ENCODE assay signal across 6 cellular contexts in the genomic region with DNA sequence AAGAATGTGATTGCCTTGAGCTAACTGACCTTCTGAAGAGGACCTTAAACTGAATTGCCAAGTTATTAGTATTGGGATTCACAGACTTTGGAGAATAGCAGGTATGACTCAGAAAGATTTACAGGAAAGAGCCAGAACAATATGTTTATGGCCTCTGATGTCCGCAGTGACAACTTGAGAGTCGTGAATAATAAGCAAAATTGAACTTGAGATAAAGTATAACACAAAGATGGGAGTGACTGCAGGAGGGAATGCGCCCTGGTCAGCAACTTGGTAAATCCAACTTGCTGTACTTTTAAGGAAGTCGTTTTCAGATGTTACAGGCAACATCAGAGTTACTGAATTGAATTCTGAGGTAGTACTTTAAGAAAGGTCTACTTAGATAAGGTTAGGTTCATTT. TPM values are rescaled to one million over a fixed set of nuclear protein-coding genes. Genes with fewer than 3 reads are reported as not detected.
A peak's percentile ranks its signal among the peaks of the same experiment; 100 is the strongest.
DNase-seq lines count a peak whose midpoint lies in the region; FAIRE-seq and TF ChIP-seq lines count a peak whose summit lies in the region.
"Not testable (repeated sequence)": the region's sequence is repeated elsewhere in the genome, so short reads cannot be mapped to it uniquely, and the experiment has no call there.
"Had no signal": no experiment of that assay in that cellular context is flagged by ENCODE, and none has a peak within 500 bp of the region (broad histone marks: within the 10 kb centered on the region; RNA-seq: fewer than 3 reads in every experiment).

No MANE protein-coding gene starts in this region.

- H3K9me3 ChIP-seq in endothelial cell of umbilical vein (replicated peaks; ENCODE audit: control insufficient read depth, insufficient read depth, low read length), result not testable (repeated sequence)

- H3K36me3 Mint-ChIP-seq in activated naive CD8-positive, alpha-beta T cell, result peaks cover 12% of the 10 kb centered on the region
- H3K36me3 Mint-ChIP-seq in type B pancreatic cell, result peaks cover 17% of the 10 kb centered on the region

- peak overlapping the region; percentile 36 for H3K27ac Mint-ChIP-seq in activated naive CD8-positive, alpha-beta T cell
- peak overlapping the region; percentile 56 for H3K27ac Mint-ChIP-seq in type B pancreatic cell

- CTCF ChIA-PET in endothelial cell of umbilical vein (lab: Charles Lee), result not testable (repeated sequence)

- not testable (repeated sequence) for H3K4me3 Mint-ChIP-seq in activated naive CD8-positive, alpha-beta T cell; type B pancreatic cell

- not testable (repeated sequence) for H3K9me1 ChIP-seq in endothelial cell of umbilical vein (replicated peaks; ENCODE audit: control insufficient read depth, extremely low read depth, insufficient read depth, low read length)

- not testable (repeated sequence) for H3K27me3 ChIP-seq in endothelial cell of umbilical vein (ENCODE audit: control insufficient read depth in 2 of 2, insufficient read depth in 2 of 2, low read length in 2 of 2)

- H3K36me3 ChIP-seq in endothelial cell of umbilical vein (ENCODE audit: control insufficient read depth in 2 of 2, extremely low read depth in 1 of 2, insufficient read depth in 2 of 2, low read length in 2 of 2), result not testable (repeated sequence)

- dilution Hi-C loops in endothelial cell of umbilical vein (cut with MboI; ENCODE audit: extremely low pct_ligation_motif_present, low sequenced_read_pairs), result not testable (repeated sequence)

- peak; percentile 16 for DNase-seq in endothelial cell of umbilical vein (ENCODE audit: low read depth, low spot score)
- DNase-seq in fibroblast of pulmonary artery (ENCODE audit: low read depth), result peak; percentile 33
- peak; percentile 11 for DNase-seq in pulmonary artery endothelial cell (ENCODE audit: low read depth, low spot score)
- DNase-seq in type B pancreatic cell (ENCODE audit: extremely low spot score, unreplicated experiment), result not testable (repeated sequence)

- not testable (repeated sequence) for TF ChIP-seq CTCF in endothelial cell of umbilical vein (IDR thresholded peaks at IDR 0.05; ENCODE audit: extremely low read depth in 1 of 2, insufficient read depth in 1 of 2, low read depth in 1 of 2, low read length in 2 of 2); fibroblast of pulmonary artery (IDR thresholded peaks at IDR 0.05; ENCODE audit: low read length, missing control alignments); type B pancreatic cell (conservative IDR thresholded peaks at IDR 0.05)

- FAIRE-seq in endothelial cell of umbilical vein (lab: Jason Lieb, UNC), result not testable (repeated sequence)

- not testable (repeated sequence) for H3K9ac ChIP-seq in endothelial cell of umbilical vein (replicated peaks; ENCODE audit: extremely low read depth, insufficient read depth, low read length)

- intact Hi-C loops in endothelial cell of umbilical vein (cut with micrococcal nuclease), result not testable (repeated sequence)

- POLR2A ChIA-PET in endothelial cell of umbilical vein (lab: Charles Lee), result not testable (repeated sequence)

- not testable (repeated sequence) for H3K4me2 ChIP-seq in endothelial cell of umbilical vein (ENCODE audit: insufficient read depth, low read length)

- H3K4me3 ChIP-seq in endothelial cell of umbilical vein (replicated peaks in 1 of 3; ENCODE audit: insufficient read depth in 1 of 3, low read depth in 1 of 3, low read length in 3 of 3); fibroblast of pulmonary artery (replicated peaks; ENCODE audit: low read depth, low read length): not testable (repeated sequence)

- not testable (repeated sequence) for H3K4me1 ChIP-seq in endothelial cell of umbilical vein (ENCODE audit: control insufficient read depth, extremely low read depth, insufficient read depth, low read length)

- not testable (repeated sequence) for H3K79me2 ChIP-seq in endothelial cell of umbilical vein (ENCODE audit: control insufficient read depth, insufficient read depth, low read length)

- not testable (repeated sequence) for H3K9me3 Mint-ChIP-seq in activated naive CD8-positive, alpha-beta T cell (ENCODE audit: low read depth); type B pancreatic cell

- H4K20me1 ChIP-seq in endothelial cell of umbilical vein (replicated peaks; ENCODE audit: control insufficient read depth, extremely low read depth, insufficient read depth, low read length), result not testable (repeated sequence)

- BruUV-seq in endothelial cell of umbilical vein (replicated peaks; lab: Mats Ljungman, UMichigan), result not testable (repeated sequence)

- H3K27ac ChIP-seq in endothelial cell of umbilical vein (ENCODE audit: insufficient read depth, low read depth, low read length), result not testable (repeated sequence)

- H2AFZ ChIP-seq in endothelial cell of umbilical vein (ENCODE audit: low read depth, low read length), result not testable (repeated sequence)

- not testable (repeated sequence) for H3K27me3 Mint-ChIP-seq in activated naive CD8-positive, alpha-beta T cell; type B pancreatic cell

- not testable (repeated sequence) for TF ChIP-seq POLR2A in endothelial cell of umbilical vein (IDR thresholded peaks at IDR 0.05; ENCODE audit: low read depth, low read length)

- H3K4me1 Mint-ChIP-seq in activated naive CD8-positive, alpha-beta T cell (ENCODE audit: low read depth); type B pancreatic cell (ENCODE audit: unreplicated experiment): not testable (repeated sequence)

RNA-seq across cellular contexts. Expression of a gene that starts 19.3 kb away (rescaled TPM):
- total RNA-seq in endothelial cell of umbilical vein (3.8 and 4.5 TPM in 2 replicates), pulmonary artery endothelial cell (0.79 and 2.5 TPM in 2 replicates), type B pancreatic cell (ENCODE audit: low replicate concordance) (4.3 and 10.4 TPM in 2 replicates)
- 1.0 and 1.3 TPM in 2 replicates for polyA plus RNA-seq in endothelial cell of umbilical vein
- 1.2 and 1.6 TPM in 2 replicates for polyA plus RNA-seq in endothelial cell of umbilical vein (2011; cell fraction: cytosol; rRNA removed)
- 12.6 and 20.2 TPM in 2 replicates for polyA plus RNA-seq in endothelial cell of umbilical vein (2011; cell fraction: nucleus; rRNA removed)
- polyA plus RNA-seq in endothelial cell of umbilical vein (2012), result 2.8 and 3.0 TPM in 2 replicates
- polyA minus RNA-seq in endothelial cell of umbilical vein, result 1.5 and 3.5 TPM in 2 replicates
- 0.20 TPM for polyA minus RNA-seq in endothelial cell of umbilical vein (2011; cell fraction: cytosol; rRNA and poly(A)+ RNA removed)
- polyA minus RNA-seq in endothelial cell of umbilical vein (2011; cell fraction: nucleus; rRNA and poly(A)+ RNA removed), result 5.0 and 7.2 TPM in 2 replicates
- polyA plus RNA-seq: CD14-positive monocyte had no signal
